In the genomic region with DNA sequence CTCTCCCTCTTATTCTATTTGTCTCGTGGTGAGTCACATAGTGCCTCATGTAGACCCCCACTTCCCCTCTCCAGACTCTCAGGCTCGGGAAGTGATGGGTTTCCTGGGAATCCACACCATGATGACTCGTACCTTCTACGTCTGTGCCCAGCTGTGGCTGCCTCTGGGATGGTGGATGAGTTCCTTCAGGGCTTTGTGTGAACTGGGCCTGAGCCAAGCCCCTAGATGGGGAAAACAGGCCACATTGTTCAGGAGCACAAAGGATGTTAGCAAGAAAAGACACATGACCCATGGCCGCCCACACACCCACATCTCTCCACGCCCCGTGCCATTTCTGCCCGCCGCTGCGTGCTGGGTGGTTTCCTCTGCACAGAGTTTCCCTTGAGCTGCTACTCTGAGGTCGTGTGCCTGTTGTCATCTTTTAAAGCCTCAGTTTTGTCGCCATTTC, we compare ENCODE assay signal across 8 cellular contexts. TPM values are rescaled to one million over a fixed set of nuclear protein-coding genes. Genes with fewer than 3 reads are reported as not detected.
A peak's percentile ranks its signal among the peaks of the same experiment; 100 is the strongest.
DNase-seq lines count a peak whose midpoint lies in the region; ATAC-seq and TF ChIP-seq lines count a peak whose summit lies in the region.

No MANE protein-coding gene starts in this region.

- no peaks in the 10 kb centered on the region for H3K27me3 Mint-ChIP-seq in osteocyte (ENCODE audit: unreplicated experiment)

- no peak overlapping the region for H3K4me2 ChIP-seq in IMR-90 (ENCODE audit: low read depth, low read length)

- no TSS peak for BruUV-seq in IMR-90 (replicated peaks; lab: Mats Ljungman, UMichigan)

- dilution Hi-C loops in IMR-90 (cut with HindIII; ENCODE audit: low sequenced_read_pairs, unreplicated experiment): no loop called here

- peak overlapping the region; percentile 81; the same call in 1 of the 2 replicates for H2BK120ac ChIP-seq in IMR-90 (ENCODE audit: low read depth, low read length)

- H3K14ac ChIP-seq in IMR-90 (replicated peaks; ENCODE audit: low read depth, low read length): peak overlapping the region; percentile 73; the same call in 1 of the 2 replicates

- peak overlapping the region; percentile 82 for H2AFZ ChIP-seq in IMR-90 (replicated peaks; ENCODE audit: low read length, poor library complexity)

- H2AK5ac ChIP-seq in IMR-90 (ENCODE audit: low read depth, low read length): peak overlapping the region; percentile 97

- peak overlapping the region; percentile 79 for H3K27ac Mint-ChIP-seq in osteocyte (ENCODE audit: unreplicated experiment)

- no peak for TF ChIP-seq POLR2A in IMR-90 (IDR thresholded peaks at IDR 0.05; ENCODE audit: low read depth, low read length)

- H3K4me3 ChIP-seq in IMR-90 (ENCODE audit: insufficient read depth, low read depth, low read length): no peak overlapping the region

- no peak overlapping the region for H3K9ac ChIP-seq in IMR-90 (ENCODE audit: low read depth, low read length)

- no peaks in the 10 kb centered on the region for H3K79me1 ChIP-seq in IMR-90 (ENCODE audit: low read depth in 1 of 2, low read length in 2 of 2)

- no peak overlapping the region for H3K56ac ChIP-seq in IMR-90 (ENCODE audit: extremely low read depth, insufficient read depth, low read length)

- in situ Hi-C loops in IMR-90 (cut with MboI; ENCODE audit: low sequenced_read_pairs): no loop called here

- TF ChIP-seq CTCF in IMR-90 (conservative IDR thresholded peaks at IDR 0.05; ENCODE audit: low read depth, low read length): no peak
- no peak for TF ChIP-seq CTCF in osteocyte (IDR thresholded peaks at IDR 0.05)

- H3K4me1 ChIP-seq in IMR-90 (ENCODE audit: control insufficient read depth, insufficient read depth, low read length): peaks cover 15% of the 10 kb centered on the region

- no peaks in the 10 kb centered on the region for H4K20me1 ChIP-seq in IMR-90 (ENCODE audit: insufficient read depth, low read length)

- 68% methylated on average over 6 of the region's 12 CpGs; no CpG with 5 or more reads in 1 of the 2 experiments for WGBS in IMR-90 (ENCODE audit: extremely low coverage in 2 of 2, insufficient read length in 1 of 2), 2 experiments

- peak overlapping the region; percentile 91 for H2AK9ac ChIP-seq in IMR-90 (replicated peaks; ENCODE audit: low read depth, low read length, poor library complexity)

- H2BK15ac ChIP-seq in IMR-90 (ENCODE audit: low read depth, low read length): 0 out of 3 replicates have a peak overlapping the region, but pooled peaks have one; percentile 35

- intact Hi-C loops in Right ventricle myocardium inferior (cut with DNase I) (no loop called here), cardiac septum (cut with DNase I) (no loop called here), IMR-90 (cut with micrococcal nuclease) (no loop called here)

- H4K8ac ChIP-seq in IMR-90 (ENCODE audit: low read depth in 2 of 2, low read length in 2 of 2): peak overlapping the region; percentile 1 to 56; a peak in 1 of 4 replicates

- peak overlapping the region; percentile 80; the same call in 1 of the 2 replicates for H3K23ac ChIP-seq in IMR-90 (ENCODE audit: low read depth, low read length)

- POLR2A ChIA-PET in IMR-90 (lab: Charles Lee; ENCODE audit: unreplicated experiment): no interaction called here

- no peaks in the 10 kb centered on the region for H3K9me3 Mint-ChIP-seq in osteocyte (ENCODE audit: unreplicated experiment)

- H3K27ac ChIP-seq in IMR-90 (ENCODE audit: insufficient read depth, low read length): peak overlapping the region; percentile 28

- CTCF ChIA-PET in IMR-90 (lab: Yijun Ruan, JAX): interaction anchor here (1.0 kb wide), 1 partner anchor 11 kb away, joined by 3 read pairs; a partner anchor contains a TSS

- no peaks in the 10 kb centered on the region for H3K27me3 ChIP-seq in IMR-90 (ENCODE audit: control insufficient read depth, insufficient read depth, low read length)

- peak overlapping the region; percentile 44; the same call in 1 of the 2 replicates for H4K91ac ChIP-seq in IMR-90 (ENCODE audit: insufficient read depth, low read depth, low read length)

- H3K36me3 ChIP-seq in IMR-90 (ENCODE audit: control insufficient read depth, insufficient read depth, low read length): no peaks in the 10 kb centered on the region

- ATAC-seq in Right ventricle myocardium inferior (peak; percentile 34), IMR-90 (ENCODE audit: low read depth) (peak; percentile 75)

- TF ChIP-seq RAD21 in IMR-90 (IDR thresholded peaks at IDR 0.05; ENCODE audit: low read length): no peak

- peak overlapping the region; percentile 24; the same call in 1 of the 2 replicates for H3K18ac ChIP-seq in IMR-90 (ENCODE audit: low read depth, low read length)

- H2BK5ac ChIP-seq in IMR-90 (ENCODE audit: low read depth, low read length, poor library complexity, severe bottlenecking): peak overlapping the region; percentile 30

- peak; percentile 70 for DNase-seq in Right ventricle myocardium inferior (ENCODE audit: missing footprints)
- no peak for DNase-seq in cardiac septum (ENCODE audit: low spot score)
- DNase-seq in IMR-90: peak; percentile 99
- DNase-seq in activated T-helper 1 cell treated with Interleukin-2 at 50 U/mL for 16 hours (ENCODE audit: low read depth): peak; percentile 53
- DNase-seq in fibroblast of peridontal ligament (ENCODE audit: extremely low read depth): peak; percentile 78
- DNase-seq in osteocyte (ENCODE audit: extremely low spot score, unreplicated experiment): peak; percentile 83
- no peak for DNase-seq in mucosa of gallbladder (ENCODE audit: low spot score)
- no peak for DNase-seq in ecto neural progenitor cell (ENCODE audit: low spot score)

- H3K4me1 Mint-ChIP-seq in osteocyte (ENCODE audit: unreplicated experiment): peaks cover 27% of the 10 kb centered on the region

- no peak overlapping the region for H3K4me3 Mint-ChIP-seq in osteocyte (ENCODE audit: unreplicated experiment)

- H2BK20ac ChIP-seq in IMR-90 (ENCODE audit: low read depth, low read length): peak overlapping the region; percentile 87

- H3K36me3 Mint-ChIP-seq in osteocyte (ENCODE audit: unreplicated experiment): no peaks in the 10 kb centered on the region

- H3K9me3 ChIP-seq in IMR-90 (ENCODE audit: control insufficient read depth, insufficient read depth, low read length): no peaks in the 10 kb centered on the region

- H3K4ac ChIP-seq in IMR-90 (ENCODE audit: low read depth, low read length): peak overlapping the region; percentile 91

- peak overlapping the region; percentile 19; the same call in 1 of the 2 replicates for H4K5ac ChIP-seq in IMR-90 (ENCODE audit: low read depth, low read length)

- peaks cover 15% of the 10 kb centered on the region for H3K9me1 ChIP-seq in IMR-90 (ENCODE audit: insufficient read depth, low read length)

TF ChIP-seq in IMR-90, 13 proteins besides CTCF, POLR2A, EP300 and RAD21:
- TF ChIP-seq NFE2L2 (IDR thresholded peaks at IDR 0.05; ENCODE audit: low read depth, low read length) (no peak), CEBPB (IDR thresholded peaks at IDR 0.05; ENCODE audit: low read depth, low read length) (no peak), RFX5 (IDR thresholded peaks at IDR 0.05; ENCODE audit: low read depth, low read length) (no peak), RCOR1 (IDR thresholded peaks at IDR 0.05; ENCODE audit: insufficient replicate concordance, low read length) (no peak), FOS (IDR thresholded peaks at IDR 0.05; ENCODE audit: low read depth, low read length) (peak; percentile 85), MAZ (IDR thresholded peaks at IDR 0.05; ENCODE audit: borderline replicate concordance, low read depth, low read length) (no peak), BHLHE40 (IDR thresholded peaks at IDR 0.05; ENCODE audit: low read depth, low read length) (0 out of 2 replicates have a peak, but pooled peaks have one; percentile 25), MAFK (IDR thresholded peaks at IDR 0.05; ENCODE audit: low read depth, low read length) (no peak), SMC3 (IDR thresholded peaks at IDR 0.05; ENCODE audit: low read depth, low read length) (no peak), CHD1 (IDR thresholded peaks at IDR 0.05; ENCODE audit: low read depth, low read length) (no peak), MXI1 (IDR thresholded peaks at IDR 0.05; ENCODE audit: borderline replicate concordance, low read depth, low read length) (no peak)
- TF ChIP-seq, protein P1, sequence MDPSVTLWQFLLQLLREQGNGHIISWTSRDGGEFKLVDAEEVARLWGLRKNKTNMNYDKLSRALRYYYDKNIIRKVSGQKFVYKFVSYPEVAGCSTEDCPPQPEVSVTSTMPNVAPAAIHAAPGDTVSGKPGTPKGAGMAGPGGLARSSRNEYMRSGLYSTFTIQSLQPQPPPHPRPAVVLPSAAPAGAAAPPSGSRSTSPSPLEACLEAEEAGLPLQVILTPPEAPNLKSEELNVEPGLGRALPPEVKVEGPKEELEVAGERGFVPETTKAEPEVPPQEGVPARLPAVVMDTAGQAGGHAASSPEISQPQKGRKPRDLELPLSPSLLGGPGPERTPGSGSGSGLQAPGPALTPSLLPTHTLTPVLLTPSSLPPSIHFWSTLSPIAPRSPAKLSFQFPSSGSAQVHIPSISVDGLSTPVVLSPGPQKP (IDR thresholded peaks at IDR 0.05; ENCODE audit: borderline replicate concordance, low read depth, low read length): no peak
- TF ChIP-seq, protein P2, sequence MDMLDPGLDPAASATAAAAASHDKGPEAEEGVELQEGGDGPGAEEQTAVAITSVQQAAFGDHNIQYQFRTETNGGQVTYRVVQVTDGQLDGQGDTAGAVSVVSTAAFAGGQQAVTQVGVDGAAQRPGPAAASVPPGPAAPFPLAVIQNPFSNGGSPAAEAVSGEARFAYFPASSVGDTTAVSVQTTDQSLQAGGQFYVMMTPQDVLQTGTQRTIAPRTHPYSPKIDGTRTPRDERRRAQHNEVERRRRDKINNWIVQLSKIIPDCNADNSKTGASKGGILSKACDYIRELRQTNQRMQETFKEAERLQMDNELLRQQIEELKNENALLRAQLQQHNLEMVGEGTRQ (IDR thresholded peaks at IDR 0.05; ENCODE audit: low read depth, low read length): peak; percentile 43

RNA-seq across cellular contexts. Expression of a gene that starts 10.5 kb away (rescaled TPM):
- total RNA-seq in Right ventricle myocardium inferior: 1.8 TPM
- total RNA-seq in cardiac septum: 3.9 TPM
- 0.72 and 1.1 TPM in 2 replicates for total RNA-seq in IMR-90 (2012; rRNA removed)
- 1.2 and 3.1 TPM in 2 replicates for polyA plus RNA-seq in IMR-90 (2012; rRNA removed)
- 1.7 and 3.0 TPM in 2 replicates for polyA plus RNA-seq in IMR-90 (2012; cell fraction: cytosol; rRNA removed)
- polyA plus RNA-seq in IMR-90 (2012; cell fraction: nucleus; rRNA removed; ENCODE audit: low replicate concordance): 3.5 and 5.7 TPM in 2 replicates
- total RNA-seq in osteocyte: 8.4 and 10.2 TPM in 2 replicates
- total RNA-seq in mucosa of gallbladder: 383 TPM

RNA-seq across cellular contexts. Expression of a gene that starts 28.2 kb away (rescaled TPM):
- total RNA-seq in Right ventricle myocardium inferior (12.0 TPM), cardiac septum (8.7 TPM), IMR-90 (2012; rRNA removed) (85.5 and 91.4 TPM in 2 replicates), osteocyte (25.1 and 26.8 TPM in 2 replicates), mucosa of gallbladder (34.4 TPM)
- 48.6 and 55.4 TPM in 2 replicates for polyA plus RNA-seq in IMR-90 (2012; rRNA removed)
- polyA plus RNA-seq in IMR-90 (2012; cell fraction: cytosol; rRNA removed): 28.8 and 37.7 TPM in 2 replicates
- 139 and 157 TPM in 2 replicates for polyA plus RNA-seq in IMR-90 (2012; cell fraction: nucleus; rRNA removed; ENCODE audit: low replicate concordance)

Comparison
In these comparisons a context has a peak if more than half of its experiments do, and no peak if none do; other contexts are left out.
1. DNase-seq: peak in Right ventricle myocardium inferior (single experiment), IMR-90 (single experiment), activated T-helper 1 cell treated with Interleukin-2 at 50 U/mL for 16 hours (single experiment), fibroblast of peridontal ligament (single experiment) and osteocyte (single experiment); none in cardiac septum (single experiment), mucosa of gallbladder (single experiment) and ecto neural progenitor cell (single experiment).
2. RNA of a gene that starts 10.5 kb away (total RNA-seq): 383 TPM in mucosa of gallbladder (single experiment); 8.4 to 10.2 TPM in osteocyte, 3.9 TPM in cardiac septum (single experiment), 1.8 TPM in Right ventricle myocardium inferior (single experiment) and 0.72 to 1.1 TPM in IMR-90; every median in the first group is over 10 times any median in the second.